In the genomic region with DNA sequence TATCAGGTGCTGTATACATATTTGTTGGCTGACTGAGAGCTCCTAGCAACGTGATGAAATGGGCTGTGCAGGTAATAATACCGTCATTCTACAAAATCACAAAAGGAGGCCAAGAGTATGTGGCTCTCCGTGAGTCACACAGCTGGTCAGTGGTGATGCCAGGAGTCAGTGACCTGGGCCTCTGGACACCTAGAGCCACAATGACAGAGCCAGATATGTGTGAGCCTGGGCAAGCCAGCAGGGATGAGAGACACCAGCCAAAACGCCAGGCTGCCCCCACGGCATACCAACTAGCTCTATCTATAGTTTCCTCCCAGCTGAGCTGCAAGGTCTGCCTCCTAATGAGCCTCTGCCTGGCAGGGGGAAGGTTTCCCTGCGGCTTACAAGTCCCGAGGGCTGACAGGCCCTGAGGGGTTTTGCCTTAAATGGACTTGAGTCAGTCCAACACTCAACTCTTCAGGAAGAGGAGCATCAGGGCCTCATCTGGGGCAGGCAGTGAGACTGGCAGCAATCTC, we compare ENCODE assay signal across 8 cellular contexts.
DNase-seq lines count a peak whose midpoint lies in the region; ATAC-seq lines count a peak whose summit lies in the region.

No MANE protein-coding gene starts in this region.

- peak overlapping the region; percentile 82 for H3K27ac Mint-ChIP-seq in activated CD4-positive, alpha-beta T cell treated with anti-CD3 and anti-CD28 coated beads, Interleukin-2, amount 10 ng/mL, durations not matched to agents 7 days and 5 days
- H3K27ac Mint-ChIP-seq in stimulated activated effector memory CD8-positive, alpha-beta T cell treated with anti-CD3 and anti-CD28 coated beads, Interleukin-12 subunit alpha, Interleukin-12 subunit beta, amount 100 ng/mL, for 72 hours = peak overlapping the region; percentile 92

- POLR2A ChIA-PET in activated CD4-positive, alpha-beta T cell treated with anti-CD3 and anti-CD28 coated beads, Interleukin-2, amount 10 ng/mL, durations not matched to agents 7 days and 5 days (lab: Charles Lee) = no interaction called here

- H3K36me3 Mint-ChIP-seq in activated CD4-positive, alpha-beta T cell treated with anti-CD3 and anti-CD28 coated beads, Interleukin-2, amount 10 ng/mL, durations not matched to agents 7 days and 5 days (ENCODE audit: low read depth) = no peaks in the 10 kb centered on the region
- peaks cover 4% of the 10 kb centered on the region for H3K36me3 Mint-ChIP-seq in stimulated activated effector memory CD8-positive, alpha-beta T cell treated with anti-CD3 and anti-CD28 coated beads, Interleukin-12 subunit alpha, Interleukin-12 subunit beta, amount 100 ng/mL, for 72 hours

- H3K4me3 Mint-ChIP-seq in activated CD4-positive, alpha-beta T cell treated with anti-CD3 and anti-CD28 coated beads, Interleukin-2, amount 10 ng/mL, durations not matched to agents 7 days and 5 days = peak overlapping the region; percentile 25
- peak overlapping the region; percentile 59 for H3K4me3 Mint-ChIP-seq in stimulated activated effector memory CD8-positive, alpha-beta T cell treated with anti-CD3 and anti-CD28 coated beads, Interleukin-12 subunit alpha, Interleukin-12 subunit beta, amount 100 ng/mL, for 72 hours

- no peak for DNase-seq in activated CD4-positive, alpha-beta T cell treated with anti-CD3 and anti-CD28 coated beads, Interleukin-2, amount 10 ng/mL, durations not matched to agents 7 days and 5 days
- no peak for DNase-seq in activated CD4-positive, alpha-beta T cell treated with anti-CD3 and anti-CD28 coated beads for 4 hours
- DNase-seq in SW480 (ENCODE audit: low spot score) (peak; percentile 33), fibroblast of gingiva (ENCODE audit: low read depth) (peak; percentile 8), DMS114 treated with DMSO at 0.1 percent for 48 hours (lab: John Stamatoyannopoulos, UW; ENCODE audit: unreplicated experiment) (no peak), DMS79 (lab: John Stamatoyannopoulos, UW) (no peak), GM19240 (ENCODE audit: insufficient read length, low spot score) (no peak)
- no peak for DNase-seq in stimulated activated effector memory CD8-positive, alpha-beta T cell treated with anti-CD3 and anti-CD28 coated beads, Interleukin-12 subunit alpha, Interleukin-12 subunit beta, amount 100 ng/mL, for 72 hours (ENCODE audit: low spot score in 2 of 2)

- no peaks in the 10 kb centered on the region for H3K27me3 Mint-ChIP-seq in activated CD4-positive, alpha-beta T cell treated with anti-CD3 and anti-CD28 coated beads, Interleukin-2, amount 10 ng/mL, durations not matched to agents 7 days and 5 days

- ATAC-seq in stimulated activated effector memory CD8-positive, alpha-beta T cell treated with anti-CD3 and anti-CD28 coated beads, Interleukin-12 subunit alpha, Interleukin-12 subunit beta, amount 100 ng/mL, for 72 hours = peak; percentile 19

- H3K4me1 Mint-ChIP-seq in activated CD4-positive, alpha-beta T cell treated with anti-CD3 and anti-CD28 coated beads, Interleukin-2, amount 10 ng/mL, durations not matched to agents 7 days and 5 days = peaks cover 56% of the 10 kb centered on the region
- H3K4me1 Mint-ChIP-seq in stimulated activated effector memory CD8-positive, alpha-beta T cell treated with anti-CD3 and anti-CD28 coated beads, Interleukin-12 subunit alpha, Interleukin-12 subunit beta, amount 100 ng/mL, for 72 hours = peaks cover 55% of the 10 kb centered on the region

- H3K9me3 Mint-ChIP-seq in activated CD4-positive, alpha-beta T cell treated with anti-CD3 and anti-CD28 coated beads, Interleukin-2, amount 10 ng/mL, durations not matched to agents 7 days and 5 days = no peaks in the 10 kb centered on the region
- H3K9me3 Mint-ChIP-seq in stimulated activated effector memory CD8-positive, alpha-beta T cell treated with anti-CD3 and anti-CD28 coated beads, Interleukin-12 subunit alpha, Interleukin-12 subunit beta, amount 100 ng/mL, for 72 hours = no peaks in the 10 kb centered on the region

- CTCF ChIA-PET in activated CD4-positive, alpha-beta T cell treated with anti-CD3 and anti-CD28 coated beads, Interleukin-2, amount 10 ng/mL, durations not matched to agents 7 days and 5 days (lab: Charles Lee) = interaction anchor here (0.7 to 11.5 kb wide), 13 partner anchors 10 to 441 kb away, joined by 3 to 157 read pairs (median 5); a partner anchor contains a TSS

Comparison
In these comparisons a context has a peak if more than half of its experiments do, and no peak if none do; other contexts are left out.
1. DNase-seq: peak in SW480 (single experiment) and fibroblast of gingiva (single experiment); none in activated CD4-positive, alpha-beta T cell treated with anti-CD3 and anti-CD28 coated beads, Interleukin-2, amount 10 ng/mL, durations not matched to agents 7 days and 5 days (single experiment), activated CD4-positive, alpha-beta T cell treated with anti-CD3 and anti-CD28 coated beads for 4 hours (0 of 2), stimulated activated effector memory CD8-positive, alpha-beta T cell treated with anti-CD3 and anti-CD28 coated beads, Interleukin-12 subunit alpha, Interleukin-12 subunit beta, amount 100 ng/mL, for 72 hours (0 of 2), DMS114 treated with DMSO at 0.1 percent for 48 hours (single experiment), DMS79 (single experiment) and GM19240 (single experiment).